ENCODE assay signal across 10 cellular contexts in the genomic region with DNA sequence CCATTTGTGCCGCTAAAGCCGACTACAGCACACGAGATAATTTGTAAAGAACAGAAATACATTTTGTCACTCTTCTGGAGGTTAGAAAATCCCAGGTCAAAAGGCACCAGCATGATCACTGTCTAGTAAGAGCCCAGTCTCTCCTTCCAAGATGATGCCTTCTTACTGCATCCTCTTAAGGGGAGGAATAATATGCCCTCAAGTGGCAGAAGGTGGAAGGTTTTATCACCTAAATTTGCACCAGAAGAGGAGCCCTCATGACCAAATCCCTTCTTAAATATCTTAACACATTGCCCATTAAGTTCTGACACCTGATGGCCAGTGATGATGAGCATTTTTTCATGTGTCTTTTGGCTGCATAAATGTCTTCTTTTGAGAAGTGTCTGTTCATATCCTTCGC.
A peak's percentile ranks its signal among the peaks of the same experiment; 100 is the strongest.
DNase-seq lines count a peak whose midpoint lies in the region; ATAC-seq and TF ChIP-seq lines count a peak whose summit lies in the region.
"Had no signal": no experiment of that assay in that cellular context is flagged by ENCODE, and none has a peak within 500 bp of the region (broad histone marks: within the 10 kb centered on the region; RNA-seq: fewer than 3 reads in every experiment).

No MANE protein-coding gene starts in this region.

- no peaks in the 10 kb centered on the region for H3K79me1 ChIP-seq in IMR-90 (ENCODE audit: low read depth in 1 of 2, low read length in 2 of 2)

- no peak overlapping the region for H2BK5ac ChIP-seq in IMR-90 (ENCODE audit: low read depth, low read length, poor library complexity, severe bottlenecking)

- H3K9ac ChIP-seq in IMR-90 (ENCODE audit: low read depth, low read length) = no peak overlapping the region

- WGBS in IMR-90 (ENCODE audit: extremely low coverage in 2 of 2, insufficient read length in 1 of 2), 2 experiments = no CpG with 5 or more reads among the region's 4 CpGs
- 74% methylated on average over 4 of the region's 4 CpGs for WGBS in hepatocyte (ENCODE audit: low lambda C conversion rate, missing lambda C conversion rate)

- no peak overlapping the region for H3K56ac ChIP-seq in IMR-90 (ENCODE audit: extremely low read depth, insufficient read depth, low read length)

- no peak overlapping the region for H3K4me2 ChIP-seq in IMR-90 (ENCODE audit: low read depth, low read length)
- no peak overlapping the region for H3K4me2 ChIP-seq in hepatocyte

- no peak overlapping the region for H2BK120ac ChIP-seq in IMR-90 (ENCODE audit: low read depth, low read length)

- H2AK9ac ChIP-seq in IMR-90 (replicated peaks; ENCODE audit: low read depth, low read length, poor library complexity) = no peak overlapping the region

- intact Hi-C loops in IMR-90 (cut with micrococcal nuclease) = no loop called here
- intact Hi-C loops in gastrocnemius medialis (cut with DNase I; ENCODE audit: low total_unique reads) = no loop called here

- H3K9me3 ChIP-seq in IMR-90 (ENCODE audit: control insufficient read depth, insufficient read depth, low read length) = no peaks in the 10 kb centered on the region
- no peaks in the 10 kb centered on the region for H3K9me3 ChIP-seq in hepatocyte (ENCODE audit: low read depth)
- H3K9me3 ChIP-seq in gastrocnemius medialis = no peaks in the 10 kb centered on the region

- in situ Hi-C loops in IMR-90 (cut with MboI; ENCODE audit: low sequenced_read_pairs) (no loop called here), gastrocnemius medialis (cut with MboI; ENCODE audit: low sequenced_read_pairs in 4 of 4) (no loop called here)

- H3K27me3 ChIP-seq in IMR-90 (ENCODE audit: control insufficient read depth, insufficient read depth, low read length) = no peaks in the 10 kb centered on the region
- H3K27me3 ChIP-seq in hepatocyte = no peaks in the 10 kb centered on the region
- H3K27me3 ChIP-seq in gastrocnemius medialis = no peaks in the 10 kb centered on the region

- no peak for TF ChIP-seq POLR2A in IMR-90 (IDR thresholded peaks at IDR 0.05; ENCODE audit: low read depth, low read length)
- TF ChIP-seq POLR2A in gastrocnemius medialis (IDR thresholded peaks at IDR 0.05) = no peak

- no peak for TF ChIP-seq RAD21 in IMR-90 (IDR thresholded peaks at IDR 0.05; ENCODE audit: low read length)

- H3K4me1 ChIP-seq in IMR-90 (ENCODE audit: control insufficient read depth, insufficient read depth, low read length) (no peaks in the 10 kb centered on the region), hepatocyte (ENCODE audit: insufficient read depth) (no peaks in the 10 kb centered on the region), gastrocnemius medialis (no peaks in the 10 kb centered on the region)

- H3K9me2 ChIP-seq in hepatocyte (replicated peaks; ENCODE audit: insufficient read depth) = no peaks in the 10 kb centered on the region

- no peak overlapping the region for H4K8ac ChIP-seq in IMR-90 (ENCODE audit: low read depth in 2 of 2, low read length in 2 of 2)

- DNase-seq in IMR-90 (no peak), SK-N-DZ (ENCODE audit: low spot score) (peak; percentile 12), iPS-NIHi11 (ENCODE audit: low spot score) (peak; percentile 24), hepatocyte (ENCODE audit: low spot score) (no peak), gastrocnemius medialis (no peak)
- DNase-seq in activated naive CD4-positive, alpha-beta T cell treated with Interleukin-2 at 50 U/mL for 16 hours = no peak
- DNase-seq: activated CD4-positive, alpha-beta T cell treated with anti-CD3 and anti-CD28 coated beads for 36 hours had no signal

- BruUV-seq in IMR-90 (replicated peaks; lab: Mats Ljungman, UMichigan) = no TSS peak

- no peak overlapping the region for H2BK15ac ChIP-seq in IMR-90 (ENCODE audit: low read depth, low read length)

- POLR2A ChIA-PET in IMR-90 (lab: Charles Lee; ENCODE audit: unreplicated experiment) = no interaction called here

- TF ChIP-seq CTCF in GM12873 (IDR thresholded peaks at IDR 0.05; ENCODE audit: insufficient read depth, low read depth, low read length, missing control alignments) (peak; percentile 27), IMR-90 (conservative IDR thresholded peaks at IDR 0.05; ENCODE audit: low read depth, low read length) (no peak), hepatocyte (IDR thresholded peaks at IDR 0.05; ENCODE audit: poor library complexity) (no peak), gastrocnemius medialis (IDR thresholded peaks at IDR 0.05 in 4 of 5, conservative IDR thresholded peaks at IDR 0.05 in 1 of 5) (no peak)

- H2AFZ ChIP-seq in IMR-90 (replicated peaks; ENCODE audit: low read length, poor library complexity) = no peak overlapping the region
- H2AFZ ChIP-seq in hepatocyte = no peak overlapping the region

- CTCF ChIA-PET in IMR-90 (lab: Yijun Ruan, JAX) = no interaction called here

- ATAC-seq in IMR-90 (ENCODE audit: low read depth) (no peak), GM19397 (IDR thresholded peaks at IDR 0.05; ENCODE audit: unreplicated experiment) (no peak), gastrocnemius medialis (no peak)
- ATAC-seq: activated CD4-positive, alpha-beta T cell treated with anti-CD3 and anti-CD28 coated beads for 36 hours; activated naive CD4-positive, alpha-beta T cell treated with anti-CD3 and anti-CD28 coated beads, Interleukin-2, amount 50 U/mL, for 72 hours had no signal

- H3K4me3 ChIP-seq in IMR-90 (ENCODE audit: insufficient read depth, low read depth, low read length) = no peak overlapping the region
- H3K4me3 ChIP-seq in hepatocyte = no peak overlapping the region
- H3K4me3 ChIP-seq in gastrocnemius medialis = no peak overlapping the region

- H3K9me1 ChIP-seq in IMR-90 (ENCODE audit: insufficient read depth, low read length) = no peaks in the 10 kb centered on the region

- H4K91ac ChIP-seq in IMR-90 (ENCODE audit: insufficient read depth, low read depth, low read length) = no peak overlapping the region

- H2AK5ac ChIP-seq in IMR-90 (ENCODE audit: low read depth, low read length) = no peak overlapping the region

- dilution Hi-C loops in IMR-90 (cut with HindIII; ENCODE audit: low sequenced_read_pairs, unreplicated experiment) = no loop called here

- H3K14ac ChIP-seq in IMR-90 (replicated peaks; ENCODE audit: low read depth, low read length) = 0 out of 2 replicates have a peak overlapping the region, but pooled peaks have one; percentile 13

- H3K18ac ChIP-seq in IMR-90 (ENCODE audit: low read depth, low read length) = no peak overlapping the region

- H2BK20ac ChIP-seq in IMR-90 (ENCODE audit: low read depth, low read length) = no peak overlapping the region

- H3K4ac ChIP-seq in IMR-90 (ENCODE audit: low read depth, low read length) = no peak overlapping the region

- no peak overlapping the region for H3K27ac ChIP-seq in IMR-90 (ENCODE audit: insufficient read depth, low read length)
- H3K27ac ChIP-seq in hepatocyte = no peak overlapping the region
- no peak overlapping the region for H3K27ac ChIP-seq in gastrocnemius medialis

- H4K20me1 ChIP-seq in IMR-90 (ENCODE audit: insufficient read depth, low read length) = no peaks in the 10 kb centered on the region
- no peaks in the 10 kb centered on the region for H4K20me1 ChIP-seq in hepatocyte (ENCODE audit: insufficient read depth, poor library complexity, severe bottlenecking)

- no peak overlapping the region for H4K5ac ChIP-seq in IMR-90 (ENCODE audit: low read depth, low read length)

- no peaks in the 10 kb centered on the region for H3K36me3 ChIP-seq in IMR-90 (ENCODE audit: control insufficient read depth, insufficient read depth, low read length)
- no peaks in the 10 kb centered on the region for H3K36me3 ChIP-seq in hepatocyte (replicated peaks; ENCODE audit: insufficient read depth, low read depth)
- no peaks in the 10 kb centered on the region for H3K36me3 ChIP-seq in gastrocnemius medialis

- no peak overlapping the region for H3K23ac ChIP-seq in IMR-90 (ENCODE audit: low read depth, low read length)

- H3K79me2 ChIP-seq in hepatocyte = no peaks in the 10 kb centered on the region

TF ChIP-seq in IMR-90, 13 proteins besides CTCF, POLR2A, EP300 and RAD21:
- TF ChIP-seq NFE2L2 (IDR thresholded peaks at IDR 0.05; ENCODE audit: low read depth, low read length) = no peak
- no peak for TF ChIP-seq SMC3 (IDR thresholded peaks at IDR 0.05; ENCODE audit: low read depth, low read length)
- TF ChIP-seq MAZ (IDR thresholded peaks at IDR 0.05; ENCODE audit: borderline replicate concordance, low read depth, low read length) = no peak
- TF ChIP-seq, protein P1, sequence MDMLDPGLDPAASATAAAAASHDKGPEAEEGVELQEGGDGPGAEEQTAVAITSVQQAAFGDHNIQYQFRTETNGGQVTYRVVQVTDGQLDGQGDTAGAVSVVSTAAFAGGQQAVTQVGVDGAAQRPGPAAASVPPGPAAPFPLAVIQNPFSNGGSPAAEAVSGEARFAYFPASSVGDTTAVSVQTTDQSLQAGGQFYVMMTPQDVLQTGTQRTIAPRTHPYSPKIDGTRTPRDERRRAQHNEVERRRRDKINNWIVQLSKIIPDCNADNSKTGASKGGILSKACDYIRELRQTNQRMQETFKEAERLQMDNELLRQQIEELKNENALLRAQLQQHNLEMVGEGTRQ (IDR thresholded peaks at IDR 0.05; ENCODE audit: low read depth, low read length) = no peak
- TF ChIP-seq, protein P2, sequence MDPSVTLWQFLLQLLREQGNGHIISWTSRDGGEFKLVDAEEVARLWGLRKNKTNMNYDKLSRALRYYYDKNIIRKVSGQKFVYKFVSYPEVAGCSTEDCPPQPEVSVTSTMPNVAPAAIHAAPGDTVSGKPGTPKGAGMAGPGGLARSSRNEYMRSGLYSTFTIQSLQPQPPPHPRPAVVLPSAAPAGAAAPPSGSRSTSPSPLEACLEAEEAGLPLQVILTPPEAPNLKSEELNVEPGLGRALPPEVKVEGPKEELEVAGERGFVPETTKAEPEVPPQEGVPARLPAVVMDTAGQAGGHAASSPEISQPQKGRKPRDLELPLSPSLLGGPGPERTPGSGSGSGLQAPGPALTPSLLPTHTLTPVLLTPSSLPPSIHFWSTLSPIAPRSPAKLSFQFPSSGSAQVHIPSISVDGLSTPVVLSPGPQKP (IDR thresholded peaks at IDR 0.05; ENCODE audit: borderline replicate concordance, low read depth, low read length) = no peak

Comparison
In these comparisons a context has a peak if more than half of its experiments do, and no peak if none do; other contexts are left out.
1. DNase-seq: peak in SK-N-DZ (single experiment) and iPS-NIHi11 (single experiment); none in IMR-90 (single experiment), hepatocyte (single experiment), activated naive CD4-positive, alpha-beta T cell treated with Interleukin-2 at 50 U/mL for 16 hours (single experiment) and gastrocnemius medialis (0 of 2).